8 cellular contexts compared by ENCODE assay signal in genomic region chr18:47260138-47260923, GRCh38. TPM values are rescaled to one million over a fixed set of nuclear protein-coding genes. Genes with fewer than 3 reads are reported as not detected.
DNase-seq lines count a peak whose midpoint lies in the region; ATAC-seq and TF ChIP-seq lines count a peak whose summit lies in the region.

No MANE protein-coding gene starts in this region.

- H3K4me3 ChIP-seq in fibroblast of the aortic adventitia (ENCODE audit: low read depth, low read length) = no peak overlapping the region

- CTCF ChIA-PET in activated CD4-positive, alpha-beta T cell treated with anti-CD3 and anti-CD28 coated beads for 36 hours (lab: Charles Lee) = interaction anchor here (1.0 to 1.1 kb wide), 2 partner anchors 10 to 55 kb away, joined by 3 to 7 read pairs; no protein-coding TSS in a partner anchor

- peaks cover 6% of the 10 kb centered on the region for H3K4me1 Mint-ChIP-seq in activated CD4-positive, alpha-beta T cell treated with anti-CD3 and anti-CD28 coated beads for 36 hours

- H3K9me3 Mint-ChIP-seq in activated CD4-positive, alpha-beta T cell treated with anti-CD3 and anti-CD28 coated beads for 36 hours (ENCODE audit: low read depth) = no peaks in the 10 kb centered on the region

- peak; percentile 64 for DNase-seq in activated CD4-positive, alpha-beta T cell treated with anti-CD3 and anti-CD28 coated beads for 36 hours
- DNase-seq in activated CD4-positive, alpha-beta T cell treated with anti-CD3 and anti-CD28 coated beads, Interleukin-2, amount 50 U/mL, for 4 hours = no peak
- DNase-seq in fibroblast of the aortic adventitia (ENCODE audit: low read depth) (peak; percentile 27), renal cortical epithelial cell (ENCODE audit: low read depth) (peak; percentile 20), T-helper 9 cell (no peak), CD1c-positive myeloid dendritic cell (ENCODE audit: extremely low spot score) (no peak)

- ATAC-seq in activated CD4-positive, alpha-beta T cell treated with anti-CD3 and anti-CD28 coated beads for 36 hours = no peak
- ATAC-seq in SK-N-SH treated with all-trans-retinoic acid at 6 μM for 48 hours = peak; percentile 81
- ATAC-seq in GM18873 (IDR thresholded peaks at IDR 0.05; ENCODE audit: low FRiP score, unreplicated experiment) = no peak

- intact Hi-C loops in activated CD4-positive, alpha-beta T cell treated with anti-CD3 and anti-CD28 coated beads for 36 hours (cut with DNase I, micrococcal nuclease) = no loop called here

- no peak overlapping the region for H3K4me3 Mint-ChIP-seq in activated CD4-positive, alpha-beta T cell treated with anti-CD3 and anti-CD28 coated beads for 36 hours

- POLR2A ChIA-PET in activated CD4-positive, alpha-beta T cell treated with anti-CD3 and anti-CD28 coated beads for 36 hours (lab: Charles Lee) = no interaction called here

- peaks cover 73% of the 10 kb centered on the region for H3K27me3 Mint-ChIP-seq in activated CD4-positive, alpha-beta T cell treated with anti-CD3 and anti-CD28 coated beads for 36 hours

- peaks cover 2% of the 10 kb centered on the region for H3K36me3 Mint-ChIP-seq in activated CD4-positive, alpha-beta T cell treated with anti-CD3 and anti-CD28 coated beads for 36 hours (ENCODE audit: low read depth)

- H3K27ac Mint-ChIP-seq in activated CD4-positive, alpha-beta T cell treated with anti-CD3 and anti-CD28 coated beads for 36 hours = no peak overlapping the region

- no peak for TF ChIP-seq CTCF in fibroblast of the aortic adventitia (IDR thresholded peaks at IDR 0.05; ENCODE audit: insufficient read depth, low read length)

TF ChIP-seq in SK-N-SH treated with all-trans-retinoic acid at 6 μM for 48 hours, 23 proteins besides CTCF, POLR2A, EP300 and RAD21:
- TF ChIP-seq CSDC2 (CRISPR knock-in tag; IDR thresholded peaks at IDR 0.05) = no peak

RNA-seq across cellular contexts. Expression of gene SKOR2, which starts 8.9 kb away (rescaled TPM):
- total RNA-seq in activated CD4-positive, alpha-beta T cell treated with anti-CD3 and anti-CD28 coated beads for 36 hours = under 1 TPM; 0.14 to 0.21 TPM
- total RNA-seq in fibroblast of the aortic adventitia (ENCODE audit: low replicate concordance) = not detected in 2 replicates
- not detected in 2 replicates for total RNA-seq in renal cortical epithelial cell

Comparison
In these comparisons a context has a peak if more than half of its experiments do, and no peak if none do; other contexts are left out.
1. DNase-seq: peak in activated CD4-positive, alpha-beta T cell treated with anti-CD3 and anti-CD28 coated beads for 36 hours (single experiment), fibroblast of the aortic adventitia (single experiment) and renal cortical epithelial cell (single experiment); none in activated CD4-positive, alpha-beta T cell treated with anti-CD3 and anti-CD28 coated beads, Interleukin-2, amount 50 U/mL, for 4 hours (0 of 2), T-helper 9 cell (single experiment) and CD1c-positive myeloid dendritic cell (single experiment).